30 cellular contexts compared by ENCODE assay signal in genomic region chr20:22525069-22525820, GRCh38. TPM values are rescaled to one million over a fixed set of nuclear protein-coding genes. Genes with fewer than 3 reads are reported as not detected.
"Had no signal": no experiment of that assay in that cellular context is flagged by ENCODE, and none has a peak within 500 bp of the region (broad histone marks: within the 10 kb centered on the region; RNA-seq: fewer than 3 reads in every experiment).

No MANE protein-coding gene starts in this region.

- DNase-seq: activated CD4-positive, alpha-beta memory T cell treated with anti-CD3 and anti-CD28 coated beads for 36 hours; activated CD4-positive, alpha-beta T cell treated with anti-CD3 and anti-CD28 coated beads, Interleukin-2, amount 10 ng/mL, durations not matched to agents 24 days and 14 days; activated CD4-positive, CD25-positive, alpha-beta regulatory T cell treated with anti-CD3 and anti-CD28 coated beads, Interleukin-2, amount 50 U/mL, for 72 hours; activated CD8-positive, alpha-beta memory T cell treated with anti-CD3 and anti-CD28 coated beads, Interleukin-2, amount 50 U/mL, for 4 hours; activated gamma-delta T cell; activated naive CD4-positive, alpha-beta T cell treated with anti-CD3 and anti-CD28 coated beads, Interleukin-2, amount 10 ng/mL, durations not matched to agents 7 days and 5 days; activated naive CD8-positive, alpha-beta T cell treated with anti-CD3 and anti-CD28 coated beads, Interleukin-2, amount 10 ng/mL, durations not matched to agents 7 days and 5 days; activated T-cell treated with anti-CD3 and anti-CD28 coated beads, Interleukin-2, amount 50 U/mL, for 1 hour; foreskin keratinocyte; heart left ventricle; lower lobe of right lung; stimulated activated CD4-positive, alpha-beta T cell treated with anti-CD3 and anti-CD28 coated beads, Interleukin-1b, Interleukin-23, amount 100 ng/mL, for 48 hours; stimulated activated CD4-positive, alpha-beta T cell treated with anti-CD3 and anti-CD28 coated beads, Interleukin-4, amount 100 ng/mL, for 4 hours; stimulated activated CD8-positive, alpha-beta memory T cell treated with anti-CD3 and anti-CD28 coated beads, Interleukin-4, amount 100 ng/mL, for 48 hours; stimulated activated naive CD8-positive, alpha-beta T cell treated with anti-CD3 and anti-CD28 coated beads, Interleukin-15, amount 100 ng/mL, for 72 hours; substantia nigra; upper lobe of left lung had no signal

- H3K27ac ChIP-seq: ascending aorta, cardiac muscle cell, foreskin keratinocyte, heart left ventricle, lower lobe of right lung, prostate gland, upper lobe of left lung, VCaP had no signal

- H3K36me3 ChIP-seq: ascending aorta, cardiac muscle cell, heart left ventricle, lower lobe of right lung, prostate gland, upper lobe of left lung had no signal

- H3K4me2 ChIP-seq: smooth muscle cell had no signal

- H3K9me3 ChIP-seq: ascending aorta, heart left ventricle, lower lobe of right lung, prostate gland, upper lobe of left lung had no signal

- H3K27me3 ChIP-seq: ascending aorta, cardiac muscle cell, upper lobe of left lung had no signal

- H3K4me3 ChIP-seq: ascending aorta, cardiac muscle cell, heart left ventricle, lower lobe of right lung, prostate gland, smooth muscle cell, upper lobe of left lung had no signal

- H3K4me1 ChIP-seq: ascending aorta, foreskin keratinocyte, heart left ventricle, lower lobe of right lung, prostate gland, upper lobe of left lung had no signal

- ATAC-seq: esophagus mucosa; foreskin keratinocyte; heart left ventricle; lower lobe of right lung; natural killer cell treated with Interleukin-12 subunit alpha and Interleukin-12 subunit beta and Interleukin-15 and Interleukin-18, amount 100 ng/mL, for 72 hours; stimulated activated memory B cell treated with anti-CD40 and anti-IgM and Interleukin-4, amounts not matched to agents 10 μg/mL and 1 μg/mL and 100 μg/mL, for 72 hours; stimulated activated naive CD8-positive, alpha-beta T cell treated with anti-CD3 and anti-CD28 coated beads, Interleukin-15, amount 100 ng/mL, for 72 hours had no signal

RNA-seq across cellular contexts. Expression of gene FOXA2, which starts 59.1 kb away (rescaled TPM):
- total RNA-seq: activated CD4-positive, alpha-beta memory T cell treated with anti-CD3 and anti-CD28 coated beads for 36 hours; activated CD4-positive, alpha-beta T cell treated with anti-CD3 and anti-CD28 coated beads, Interleukin-2, amount 10 ng/mL, durations not matched to agents 24 days and 14 days; activated CD8-positive, alpha-beta memory T cell treated with anti-CD3 and anti-CD28 coated beads for 36 hours; activated naive CD8-positive, alpha-beta T cell treated with anti-CD3 and anti-CD28 coated beads, Interleukin-2, amount 10 ng/mL, durations not matched to agents 7 days and 5 days; ascending aorta; chondrocyte; heart left ventricle; mononuclear cell; myocyte; natural killer cell treated with Interleukin-12 subunit alpha and Interleukin-12 subunit beta and Interleukin-15 and Interleukin-18, amount 100 ng/mL, for 72 hours; smooth muscle cell; T-helper 1 cell treated with Interleukin-12 subunit alpha and Interleukin-12 subunit beta and Interleukin-4 antibody, amounts not matched to agents 30 ng/mL and 1 ng/mL, for 36 hours had no signal
- polyA plus RNA-seq: cardiac muscle cell, heart left ventricle, smooth muscle cell had no signal
